9 cellular contexts compared by ENCODE assay signal in genomic region chr12:51971679-51972423, GRCh38. TPM values are rescaled to one million over a fixed set of nuclear protein-coding genes. Genes with fewer than 3 reads are reported as not detected.
DNase-seq lines count a peak whose midpoint lies in the region; ATAC-seq, FAIRE-seq and TF ChIP-seq lines count a peak whose summit lies in the region.
"Had no signal": no experiment of that assay in that cellular context is flagged by ENCODE, and none has a peak within 500 bp of the region (broad histone marks: within the 10 kb centered on the region; RNA-seq: fewer than 3 reads in every experiment).

No MANE protein-coding gene starts in this region.

- peaks cover 30% of the 10 kb centered on the region for H3K4me1 ChIP-seq in GM12878 (ENCODE audit: control insufficient read depth, insufficient read depth, low read length)
- H3K4me1 ChIP-seq in neutrophil (ENCODE audit: control insufficient read depth in 1 of 2, insufficient read depth in 1 of 2, low read depth in 1 of 2, low read length in 1 of 2), result peaks cover 73 to 81% of the 10 kb centered on the region in 2 experiments

- CTCF ChIA-PET in GM12878 (lab: Yijun Ruan, JAX), result interaction anchor here (0.9 to 3.8 kb wide), 12 partner anchors 9 to 147 kb away, joined by 3 to 18 read pairs (median 5); no protein-coding TSS in a partner anchor

- no peak for TF ChIP-seq POLR2A in GM12878 (IDR thresholded peaks at IDR 0.05; ENCODE audit: low read depth, low read length)

- POLR2A ChIA-PET in GM12878 (lab: Charles Lee), result interaction anchor here (1.5 kb wide), 1 partner anchor 10 kb away, joined by 4 read pairs; no protein-coding TSS in a partner anchor

- H3K27me3 ChIP-seq in GM12878 (replicated peaks in 1 of 2; ENCODE audit: control insufficient read depth in 2 of 2, insufficient read depth in 2 of 2, low read length in 1 of 2), result peaks cover 0 to 10% of the 10 kb centered on the region in 2 experiments; a peak in 3 of 4 replicates
- no peaks in the 10 kb centered on the region for H3K27me3 ChIP-seq in neutrophil

- TF ChIP-seq CTCF in GM12878 (IDR thresholded peaks at IDR 0.05 in 2 of 3, conservative IDR thresholded peaks at IDR 0.05 in 1 of 3; ENCODE audit: control insufficient read depth in 2 of 3, extremely low read depth in 1 of 3, insufficient read depth in 1 of 3, low read depth in 3 of 3, low read length in 3 of 3) (no peak), neutrophil (IDR thresholded peaks at IDR 0.05) (no peak)

- SMC1A ChIA-PET in GM12878 (lab: Charles Lee; ENCODE audit: uncharacterized antibody, unreplicated experiment), result interaction anchor here (0.7 to 2.3 kb wide), 6 partner anchors 9 to 152 kb away, joined by 3 to 10 read pairs (median 3); no protein-coding TSS in a partner anchor

- ATAC-seq in GM18498 (IDR thresholded peaks at IDR 0.05; ENCODE audit: unreplicated experiment), result peak; percentile 49
- peak; percentile 43 for ATAC-seq in HG03135 (IDR thresholded peaks at IDR 0.05; ENCODE audit: unreplicated experiment)
- ATAC-seq in GM12878, result peak; percentile 71
- no peak for ATAC-seq in HG02840 (IDR thresholded peaks at IDR 0.05; ENCODE audit: low FRiP score, unreplicated experiment)
- no peak for ATAC-seq in HG03469 (IDR thresholded peaks at IDR 0.05; ENCODE audit: unreplicated experiment)

- H3K4me2 ChIP-seq in GM12878 (ENCODE audit: control insufficient read depth, insufficient read depth), result peak overlapping the region; percentile 90

- H2AFZ ChIP-seq in GM12878 (ENCODE audit: control insufficient read depth, low read depth, low read length), result no peak overlapping the region

- WGBS in GM12878 (ENCODE audit: insufficient coverage, insufficient replicate concordance, low lambda C conversion rate, missing lambda C conversion rate), result 8% methylated on average over 4 of the region's 4 CpGs

- intact Hi-C loops in GM12878 (cut with micrococcal nuclease; ENCODE audit: unreplicated experiment), result no loop called here

- peak; percentile 28 to 30; a peak in 2 of 4 replicates for TF ChIP-seq EP300 in GM12878 (IDR thresholded peaks at IDR 0.05; ENCODE audit: borderline replicate concordance in 1 of 2, control insufficient read depth in 1 of 2, low read depth in 2 of 2, low read length in 2 of 2)

- no peaks in the 10 kb centered on the region; the same call in 1 of the 2 replicates for H4K20me1 ChIP-seq in GM12878 (ENCODE audit: control insufficient read depth, insufficient read depth)

- RAD21 ChIA-PET in GM12878 (lab: Charles Lee; ENCODE audit: unreplicated experiment), result interaction anchor here (1.6 to 2.5 kb wide), 2 partner anchors 50 to 54 kb away, joined by 3 to 10 read pairs; no protein-coding TSS in a partner anchor

- no peaks in the 10 kb centered on the region for H3K9me3 ChIP-seq in GM12878 (replicated peaks; ENCODE audit: control insufficient read depth, insufficient read depth, low read length)
- H3K9me3 ChIP-seq in neutrophil, result no peaks in the 10 kb centered on the region

- no peak overlapping the region for H3K9ac ChIP-seq in GM12878 (ENCODE audit: control insufficient read depth, insufficient read depth, low read length)

- BruUV-seq in GM12878 (replicated peaks; lab: Mats Ljungman, UMichigan), result no TSS peak

- no peaks in the 10 kb centered on the region for H3K79me2 ChIP-seq in GM12878 (ENCODE audit: control insufficient read depth, insufficient read depth, low read length)

- H3K36me3 ChIP-seq in GM12878 (ENCODE audit: control insufficient read depth in 2 of 2, insufficient read depth in 2 of 2, low read length in 1 of 2) (no peaks in the 10 kb centered on the region), neutrophil (no peaks in the 10 kb centered on the region)

- H3K4me3 ChIP-seq in GM12878 (no peak overlapping the region), neutrophil (ENCODE audit: low read depth in 1 of 2, low read length in 1 of 2) (peak overlapping the region; percentile 45 to 62)

- in situ Hi-C loops in GM12878 (cut with MboI), result no loop called here

- FAIRE-seq in GM12878 (lab: Jason Lieb, UNC), result peak; percentile 84

- TF ChIP-seq RAD21 in GM12878 (IDR thresholded peaks at IDR 0.05; ENCODE audit: insufficient read depth, low read depth, low read length), result no peak

- H3K27ac ChIP-seq in GM12878 (ENCODE audit: control insufficient read depth, insufficient read depth), result no peak overlapping the region; the same call in 1 of the 2 replicates
- peak overlapping the region; percentile 90 for H3K27ac ChIP-seq in neutrophil

- DNase-seq in GM12878 (ENCODE audit: low read depth, low spot score), result no peak
- no peak for DNase-seq in SKM-1 (lab: John Stamatoyannopoulos, UW; ENCODE audit: unreplicated experiment)
- DNase-seq in stimulated activated CD4-positive, alpha-beta T cell treated with anti-CD3 and anti-CD28 coated beads, Interleukin-4, amount 100 ng/mL, for 4 hours, result no peak
- DNase-seq: NCI-H1436 had no signal

TF ChIP-seq in GM12878, 131 proteins besides CTCF, POLR2A, EP300 and RAD21 (continues in another document):
- peak; percentile 89 for TF ChIP-seq RUNX3 (IDR thresholded peaks at IDR 0.05; ENCODE audit: low read length)
- peak; percentile 4; the same call in 1 of the 2 replicates for TF ChIP-seq CBFB (IDR thresholded peaks at IDR 0.05; ENCODE audit: low read depth)
- TF ChIP-seq SKIL (IDR thresholded peaks at IDR 0.05; ENCODE audit: low read depth, poor library complexity, severe bottlenecking), result peak; percentile 50
- no peak for TF ChIP-seq IRF3 (IDR thresholded peaks at IDR 0.05)
- TF ChIP-seq IKZF2 (IDR thresholded peaks at IDR 0.05), result peak; percentile 5 to 16; a peak in 2 of 4 replicates

RNA-seq across cellular contexts. Expression of gene ACVR1B, which starts 20.4 kb away (rescaled TPM):
- total RNA-seq in GM12878 (2013; cell fraction: nucleolus; rRNA removed), result 0.40 and 0.76 TPM in 2 replicates
- total RNA-seq in GM12878 (2014; rRNA removed), result 0.11 TPM in 1 of 2 replicates, not detected in the other
- total RNA-seq in GM12878 (2014; rRNA removed; fragmentation: Illumina TruSeq; extraction: Trizol), result 0.13 and 0.18 TPM in 2 replicates
- total RNA-seq in GM12878 (2021), result 0.28 and 0.58 TPM in 2 replicates
- polyA plus RNA-seq in GM12878 (2011; ENCODE audit: low read depth), result 0.26 TPM
- 0.30 and 0.69 TPM in 2 replicates for polyA plus RNA-seq in GM12878 (2011; rRNA removed)
- polyA plus RNA-seq in GM12878 (2011; cell fraction: cytosol; rRNA removed), result 0.43 and 0.47 TPM in 2 replicates
- polyA plus RNA-seq in GM12878 (2011; cell fraction: nucleus; rRNA removed), result 0.13 and 0.31 TPM in 2 replicates
- polyA plus RNA-seq in GM12878 (2012), result 0.23 and 0.39 TPM in 2 replicates
- polyA plus RNA-seq in GM12878 (2014; fragmentation: Illumina TruSeq; extraction: Trizol), result 0.25 and 0.56 TPM in 2 replicates
- polyA plus RNA-seq in GM12878 (2014; fragmentation: Nextera tagmentation; extraction: Ambion mirVana), result under 1 TPM; 0.02 to 0.08 TPM
- 0.19 and 0.29 TPM in 2 replicates for polyA plus RNA-seq in GM12878 (2014; rRNA removed)
- not detected for polyA plus RNA-seq in GM12878 (2016; fragmentation: Nextera tagmentation; extraction: Ambion mirVana)
- polyA minus RNA-seq in GM12878 (2011; rRNA and poly(A)+ RNA removed), result 1.2 and 1.3 TPM in 2 replicates
- polyA minus RNA-seq in GM12878 (2011; cell fraction: cytosol; rRNA and poly(A)+ RNA removed), result 0.27 and 0.83 TPM in 2 replicates
- polyA minus RNA-seq in GM12878 (2011; cell fraction: nucleus; rRNA and poly(A)+ RNA removed), result 0.12 and 0.38 TPM in 2 replicates

RNA-seq across cellular contexts. Expression of gene TAMALIN, which starts 34.9 kb away (rescaled TPM):
- 6.8 and 7.1 TPM in 2 replicates for total RNA-seq in GM12878 (2013; cell fraction: nucleolus; rRNA removed)
- total RNA-seq in GM12878 (2014; rRNA removed), result 0.23 and 0.38 TPM in 2 replicates
- 0.14 and 0.58 TPM in 2 replicates for total RNA-seq in GM12878 (2014; rRNA removed; fragmentation: Illumina TruSeq; extraction: Trizol)
- total RNA-seq in GM12878 (2021), result 0.35 and 0.49 TPM in 2 replicates
- polyA plus RNA-seq in GM12878 (2011; ENCODE audit: low read depth), result not detected
- 0.15 and 0.29 TPM in 2 replicates for polyA plus RNA-seq in GM12878 (2011; rRNA removed)
- polyA plus RNA-seq in GM12878 (2011; cell fraction: cytosol; rRNA removed), result 0.25 and 0.30 TPM in 2 replicates
- 0.52 and 0.67 TPM in 2 replicates for polyA plus RNA-seq in GM12878 (2011; cell fraction: nucleus; rRNA removed)
- 0.22 and 1.0 TPM in 2 replicates for polyA plus RNA-seq in GM12878 (2012)
- 0.09 TPM in 1 of 2 replicates, not detected in the other for polyA plus RNA-seq in GM12878 (2014; fragmentation: Illumina TruSeq; extraction: Trizol)
- polyA plus RNA-seq in GM12878 (2014; fragmentation: Nextera tagmentation; extraction: Ambion mirVana), result not detected
- 0.13 and 0.27 TPM in 2 replicates for polyA plus RNA-seq in GM12878 (2014; rRNA removed)
- not detected for polyA plus RNA-seq in GM12878 (2016; fragmentation: Nextera tagmentation; extraction: Ambion mirVana)
- 0.46 TPM in 1 of 2 replicates, not detected in the other for polyA minus RNA-seq in GM12878 (2011; rRNA and poly(A)+ RNA removed)
- polyA minus RNA-seq in GM12878 (2011; cell fraction: cytosol; rRNA and poly(A)+ RNA removed), result not detected in 2 replicates
- polyA minus RNA-seq in GM12878 (2011; cell fraction: nucleus; rRNA and poly(A)+ RNA removed), result 0.36 TPM in 1 of 2 replicates, not detected in the other

Comparison
In these comparisons a context has a peak if more than half of its experiments do, and no peak if none do; other contexts are left out.
1. ATAC-seq: peak in GM18498 (single experiment), HG03135 (single experiment) and GM12878 (single experiment); none in HG02840 (single experiment) and HG03469 (single experiment).